Comparison of ENCODE assay signal across 19 cellular contexts in genomic region chr11:8106679-8107078, GRCh38. TPM values are rescaled to one million over a fixed set of nuclear protein-coding genes. Genes with fewer than 3 reads are reported as not detected.
A peak's percentile ranks its signal among the peaks of the same experiment; 100 is the strongest.
DNase-seq lines count a peak whose midpoint lies in the region; ATAC-seq and TF ChIP-seq lines count a peak whose summit lies in the region.
"Had no signal": no experiment of that assay in that cellular context is flagged by ENCODE, and none has a peak within 500 bp of the region (broad histone marks: within the 10 kb centered on the region; RNA-seq: fewer than 3 reads in every experiment).

No MANE protein-coding gene starts in this region.

- H4K20me1 ChIP-seq in osteoblast (ENCODE audit: insufficient read depth, low read length), result peaks cover 4% of the 10 kb centered on the region

- H3K27ac ChIP-seq in VCaP (0 out of 2 replicates have a peak overlapping the region, but pooled peaks have one; percentile 9), esophagus muscularis mucosa (replicated peaks in 1 of 4) (no peak overlapping the region), left ventricle myocardium inferior (replicated peaks) (peak overlapping the region; percentile 57), osteoblast (ENCODE audit: low read depth, low read length) (no peak overlapping the region)

- H3K79me2 ChIP-seq in osteoblast (ENCODE audit: insufficient read depth, low read length), result no peaks in the 10 kb centered on the region

- no peak for ATAC-seq in stimulated activated memory B cell treated with anti-CD40 and anti-IgM and Interleukin-4, amounts not matched to agents 10 μg/mL and 1 μg/mL and 100 μg/mL, for 72 hours
- ATAC-seq: GM12878 had no signal

- no peak for TF ChIP-seq EP300 in esophagus muscularis mucosa (IDR thresholded peaks at IDR 0.05)

- DNase-seq in esophagus muscularis mucosa (ENCODE audit: extremely low spot score) (peak; percentile 55), left ventricle myocardium inferior (peak; percentile 54), osteoblast (ENCODE audit: insufficient read length, low spot score, missing footprints) (peak; percentile 30), AG08395 (ENCODE audit: low spot score) (no peak), NOMO-1 (lab: John Stamatoyannopoulos, UW; ENCODE audit: unreplicated experiment in 2 of 2) (no peak)
- DNase-seq: BE2C; C1 segment of cervical spinal cord; CD4-positive, CD25-positive, alpha-beta regulatory T cell; CD8-positive, alpha-beta memory T cell; COR-L47; DMS 273 treated with DMSO at 0.1 percent for 48 hours; DMS53; DND-41; EL; H9; IMR-90 had no signal

- H3K27me3 ChIP-seq in esophagus muscularis mucosa (peaks cover 0 to 3% (median 0%) of the 10 kb centered on the region in 4 donors), left ventricle myocardium inferior (ENCODE audit: low read depth) (no peaks in the 10 kb centered on the region), osteoblast (ENCODE audit: insufficient read depth, low read length) (peaks cover 2% of the 10 kb centered on the region)
- H3K27me3 ChIP-seq: BE2C had no signal

- H2AFZ ChIP-seq in osteoblast (ENCODE audit: low read length), result no peak overlapping the region

- H3K36me3 ChIP-seq in esophagus muscularis mucosa, result peaks cover 2 to 65% (median 40%) of the 10 kb centered on the region in 4 donors
- peaks cover 15% of the 10 kb centered on the region for H3K36me3 ChIP-seq in left ventricle myocardium inferior
- peaks cover 15% of the 10 kb centered on the region for H3K36me3 ChIP-seq in osteoblast (ENCODE audit: insufficient read depth, low read length)

- H3K27ac Mint-ChIP-seq in stimulated activated memory B cell treated with anti-CD40 and anti-IgM and Interleukin-4, amounts not matched to agents 10 μg/mL and 1 μg/mL and 100 μg/mL, for 72 hours, result no peak overlapping the region

- no peaks in the 10 kb centered on the region for H3K9me3 ChIP-seq in esophagus muscularis mucosa
- H3K9me3 ChIP-seq in left ventricle myocardium inferior (replicated peaks), result no peaks in the 10 kb centered on the region
- no peaks in the 10 kb centered on the region for H3K9me3 ChIP-seq in osteoblast (ENCODE audit: low read depth, low read length)
- H3K9me3 ChIP-seq: BE2C had no signal

- TF ChIP-seq CTCF in VCaP (conservative IDR thresholded peaks at IDR 0.05), result no peak
- TF ChIP-seq CTCF in esophagus muscularis mucosa (IDR thresholded peaks at IDR 0.05), result no peak
- TF ChIP-seq CTCF in left ventricle myocardium inferior (IDR thresholded peaks at IDR 0.05; ENCODE audit: borderline replicate concordance), result no peak
- TF ChIP-seq CTCF in osteoblast (IDR thresholded peaks at IDR 0.05; ENCODE audit: extremely low read depth, low read depth, low read length), result no peak

- TF ChIP-seq POLR2A in esophagus muscularis mucosa (IDR thresholded peaks at IDR 0.05; ENCODE audit: low read depth), result no peak

- H3K4me3 Mint-ChIP-seq in stimulated activated memory B cell treated with anti-CD40 and anti-IgM and Interleukin-4, amounts not matched to agents 10 μg/mL and 1 μg/mL and 100 μg/mL, for 72 hours, result no peak overlapping the region
- H3K4me3 Mint-ChIP-seq: CD4-positive, CD25-positive, alpha-beta regulatory T cell; CD8-positive, alpha-beta memory T cell; H9 had no signal

- 78% methylated on average over 2 of the region's 2 CpGs for WGBS in esophagus muscularis mucosa

- intact Hi-C loops in esophagus muscularis mucosa (cut with DNase I), result no loop called here
- intact Hi-C loops in left ventricle myocardium inferior (cut with micrococcal nuclease), result no loop called here

- no peaks in the 10 kb centered on the region for H3K27me3 Mint-ChIP-seq in stimulated activated memory B cell treated with anti-CD40 and anti-IgM and Interleukin-4, amounts not matched to agents 10 μg/mL and 1 μg/mL and 100 μg/mL, for 72 hours
- H3K27me3 Mint-ChIP-seq: CD4-positive, CD25-positive, alpha-beta regulatory T cell; CD8-positive, alpha-beta memory T cell had no signal

- peaks cover 13 to 18% (median 17%) of the 10 kb centered on the region in 4 donors for H3K4me1 ChIP-seq in esophagus muscularis mucosa
- peaks cover 46% of the 10 kb centered on the region for H3K4me1 ChIP-seq in left ventricle myocardium inferior
- H3K4me1 ChIP-seq in osteoblast (ENCODE audit: insufficient read depth, low read length), result no peaks in the 10 kb centered on the region
- H3K4me1 ChIP-seq: BE2C had no signal

- no peak overlapping the region for H3K4me3 ChIP-seq in esophagus muscularis mucosa
- no peak overlapping the region for H3K4me3 ChIP-seq in left ventricle myocardium inferior
- no peak overlapping the region for H3K4me3 ChIP-seq in osteoblast (ENCODE audit: insufficient read depth, low read length)
- H3K4me3 ChIP-seq: GM12878 had no signal

- H3K4me2 ChIP-seq in osteoblast (ENCODE audit: insufficient read depth, low read length), result no peak overlapping the region

- peaks cover 54% of the 10 kb centered on the region for H3K36me3 Mint-ChIP-seq in stimulated activated memory B cell treated with anti-CD40 and anti-IgM and Interleukin-4, amounts not matched to agents 10 μg/mL and 1 μg/mL and 100 μg/mL, for 72 hours

- H3K9me3 Mint-ChIP-seq in stimulated activated memory B cell treated with anti-CD40 and anti-IgM and Interleukin-4, amounts not matched to agents 10 μg/mL and 1 μg/mL and 100 μg/mL, for 72 hours, result no peaks in the 10 kb centered on the region
- H3K9me3 Mint-ChIP-seq: CD4-positive, CD25-positive, alpha-beta regulatory T cell; CD8-positive, alpha-beta memory T cell; H9 had no signal

- no peaks in the 10 kb centered on the region for H3K4me1 Mint-ChIP-seq in stimulated activated memory B cell treated with anti-CD40 and anti-IgM and Interleukin-4, amounts not matched to agents 10 μg/mL and 1 μg/mL and 100 μg/mL, for 72 hours
- H3K4me1 Mint-ChIP-seq: CD8-positive, alpha-beta memory T cell; H9 had no signal

RNA-seq across cellular contexts. Expression of gene TUB, which starts 25.7 kb away (rescaled TPM):
- total RNA-seq in esophagus muscularis mucosa, result 10 to 100 TPM in 2 of 4 donors, 1 to 10 TPM in 2; 8.3 to 18.3 (median 12.1) TPM
- total RNA-seq in left ventricle myocardium inferior, result 22.8 TPM
- 19.2 and 23.5 TPM in 2 replicates for total RNA-seq in osteoblast
- total RNA-seq: GM12878 had no signal

Comparison
In these comparisons a context has a peak if more than half of its experiments do, and no peak if none do; other contexts are left out.
1. H3K27ac ChIP-seq: peak in VCaP (single experiment) and left ventricle myocardium inferior (single experiment); none in esophagus muscularis mucosa (0 of 4) and osteoblast (single experiment).
2. DNase-seq: peak in esophagus muscularis mucosa (single experiment), left ventricle myocardium inferior (single experiment) and osteoblast (single experiment); none in AG08395 (single experiment) and NOMO-1 (0 of 2).